ENCODE assay signal across 27 cellular contexts in genomic region chr2:132916219-132916618, GRCh38.
A peak's percentile ranks its signal among the peaks of the same experiment; 100 is the strongest.
DNase-seq lines count a peak whose midpoint lies in the region; ATAC-seq and FAIRE-seq lines count a peak whose summit lies in the region.
"Had no signal": no experiment of that assay in that cellular context is flagged by ENCODE, and none has a peak within 500 bp of the region (broad histone marks: within the 10 kb centered on the region; RNA-seq: fewer than 3 reads in every experiment).

No MANE protein-coding gene starts in this region.

- intact Hi-C loops in posterior vena cava (cut with DNase I), result no loop called here

- peak; percentile 21 for ATAC-seq in HG02981 (IDR thresholded peaks at IDR 0.05; ENCODE audit: unreplicated experiment)
- ATAC-seq: activated CD4-positive, CD25-positive, alpha-beta regulatory T cell treated with anti-CD3 and anti-CD28 coated beads, Interleukin-2, amount 50 U/mL, for 24 hours; activated CD8-positive, alpha-beta T cell treated with anti-CD3 and anti-CD28 coated beads for 36 hours; activated T-helper 17 cell treated with anti-CD3 and anti-CD28 coated beads, Interleukin-2, amount 50 U/mL, for 72 hours; HepG2; left colon; pancreas had no signal

- FAIRE-seq in RCC 7860 (lab: Jason Lieb, UNC), result no peak
- FAIRE-seq: endothelial cell of umbilical vein, GM12891, HepG2, pancreas had no signal

- DNase-seq in DMS 273 (lab: John Stamatoyannopoulos, UW; ENCODE audit: unreplicated experiment) (peak; percentile 12), DMS 273 treated with DMSO at 0.1 percent for 48 hours (lab: John Stamatoyannopoulos, UW) (no peak), NCI-H460 (ENCODE audit: extremely low read depth, low read depth) (peak; percentile 46), RCC 7860 (ENCODE audit: low spot score) (no peak), NCI-H510A treated with DMSO at 0.1 percent for 48 hours (lab: John Stamatoyannopoulos, UW) (no peak), posterior vena cava (ENCODE audit: low spot score) (no peak)
- no peak for DNase-seq in NK-92 treated with Interleukin-12 subunit alpha and Interleukin-12 subunit beta, amount 100 ng/mL, for 24 hours (lab: John Stamatoyannopoulos, UW)
- DNase-seq: activated CD8-positive, alpha-beta T cell treated with anti-CD3 and anti-CD28 coated beads for 36 hours; CD4-positive, CD25-positive, alpha-beta regulatory T cell; EL; GM23248; hippocampal formation; immature natural killer cell; Kasumi-1; left colon; mammary epithelial cell; NCI-H1048; NCI-H69; pancreas; RPMI8226; spleen had no signal

Comparison
In these comparisons a context has a peak if more than half of its experiments do, and no peak if none do; other contexts are left out.
1. DNase-seq: peak in DMS 273 (single experiment) and NCI-H460 (single experiment); none in DMS 273 treated with DMSO at 0.1 percent for 48 hours (single experiment), NK-92 treated with Interleukin-12 subunit alpha and Interleukin-12 subunit beta, amount 100 ng/mL, for 24 hours (single experiment), RCC 7860 (single experiment), NCI-H510A treated with DMSO at 0.1 percent for 48 hours (single experiment) and posterior vena cava (single experiment).